8 cellular contexts compared by ENCODE assay signal in genomic region chr4:3300882-3301281, GRCh38. TPM values are rescaled to one million over a fixed set of nuclear protein-coding genes. Genes with fewer than 3 reads are reported as not detected.
DNase-seq lines count a peak whose midpoint lies in the region; ATAC-seq and TF ChIP-seq lines count a peak whose summit lies in the region.
"Not testable (repeated sequence)": the region's sequence is repeated elsewhere in the genome, so short reads cannot be mapped to it uniquely, and the experiment has no call there.
"Had no signal": no experiment of that assay in that cellular context is flagged by ENCODE, and none has a peak within 500 bp of the region (broad histone marks: within the 10 kb centered on the region; RNA-seq: fewer than 3 reads in every experiment).

No MANE protein-coding gene starts in this region.

- H3K27me3 ChIP-seq in CD4-positive, alpha-beta memory T cell (ENCODE audit: insufficient read depth, low read length); adrenal gland; right lobe of liver: not testable (repeated sequence)

- H3K9me3 Mint-ChIP-seq in CD4-positive, alpha-beta memory T cell; activated CD4-positive, alpha-beta T cell treated with anti-CD3 and anti-CD28 coated beads, Interleukin-2, amount 10 ng/mL, durations not matched to agents 7 days and 5 days; endothelial cell (ENCODE audit: unreplicated experiment); natural killer cell; stimulated activated effector memory CD8-positive, alpha-beta T cell treated with anti-CD3 and anti-CD28 coated beads, Interleukin-12 subunit alpha, Interleukin-12 subunit beta, amount 100 ng/mL, for 72 hours: not testable (repeated sequence)

- not testable (repeated sequence) for H3K9me3 ChIP-seq in CD4-positive, alpha-beta memory T cell (ENCODE audit: control insufficient read depth in 1 of 2, low read length in 2 of 2); adrenal gland (replicated peaks in 1 of 3); right lobe of liver

- peak overlapping the region in 6 of 7 donors; percentile 14 to 92 (median 77) for H3K27ac Mint-ChIP-seq in CD4-positive, alpha-beta memory T cell
- H3K27ac Mint-ChIP-seq in activated CD4-positive, alpha-beta T cell treated with anti-CD3 and anti-CD28 coated beads, Interleukin-2, amount 10 ng/mL, durations not matched to agents 7 days and 5 days = peak overlapping the region; percentile 22
- H3K27ac Mint-ChIP-seq in endothelial cell (ENCODE audit: unreplicated experiment) (peak overlapping the region; percentile 74), natural killer cell (peak overlapping the region; percentile 19 to 92)
- H3K27ac Mint-ChIP-seq in stimulated activated effector memory CD8-positive, alpha-beta T cell treated with anti-CD3 and anti-CD28 coated beads, Interleukin-12 subunit alpha, Interleukin-12 subunit beta, amount 100 ng/mL, for 72 hours = peak overlapping the region; percentile 66

- not testable (repeated sequence) for H3K36me3 ChIP-seq in CD4-positive, alpha-beta memory T cell (ENCODE audit: insufficient read depth, low read length); adrenal gland (replicated peaks in 1 of 2); right lobe of liver

- not testable (repeated sequence) for TF ChIP-seq POLR2A in adrenal gland (IDR thresholded peaks at IDR 0.05); right lobe of liver (IDR thresholded peaks at IDR 0.05)

- not testable (repeated sequence) for ATAC-seq in right lobe of liver; natural killer cell; stimulated activated effector memory CD8-positive, alpha-beta T cell treated with anti-CD3 and anti-CD28 coated beads, Interleukin-12 subunit alpha, Interleukin-12 subunit beta, amount 100 ng/mL, for 72 hours

- peaks cover 48% of the 10 kb centered on the region for H3K4me1 ChIP-seq in CD4-positive, alpha-beta memory T cell (ENCODE audit: insufficient read depth, low read length)
- peaks cover 20 to 26% of the 10 kb centered on the region in 2 donors for H3K4me1 ChIP-seq in adrenal gland (replicated peaks in 1 of 2)
- not testable (repeated sequence) for H3K4me1 ChIP-seq in right lobe of liver

- 89 to 94% (median 91%) methylated on average over 6 to 15 of the region's 15 CpGs for WGBS in adrenal gland, 4 donors
- 75% methylated on average over 2 of the region's 15 CpGs for WGBS in right lobe of liver (ENCODE audit: insufficient coverage, low coverage, low lambda C conversion rate, missing lambda C conversion rate)

- CTCF ChIA-PET in CD4-positive, alpha-beta memory T cell (lab: Charles Lee; ENCODE audit: partially characterized antibody); activated CD4-positive, alpha-beta T cell treated with anti-CD3 and anti-CD28 coated beads, Interleukin-2, amount 10 ng/mL, durations not matched to agents 7 days and 5 days (lab: Charles Lee): not testable (repeated sequence)

- H3K4me3 Mint-ChIP-seq in CD4-positive, alpha-beta memory T cell = peak overlapping the region in 4 of 8 donors; percentile 36 to 93 (median 65)
- H3K4me3 Mint-ChIP-seq in activated CD4-positive, alpha-beta T cell treated with anti-CD3 and anti-CD28 coated beads, Interleukin-2, amount 10 ng/mL, durations not matched to agents 7 days and 5 days; natural killer cell: not testable (repeated sequence)
- H3K4me3 Mint-ChIP-seq in endothelial cell (ENCODE audit: unreplicated experiment) = peak overlapping the region; percentile 68
- H3K4me3 Mint-ChIP-seq in stimulated activated effector memory CD8-positive, alpha-beta T cell treated with anti-CD3 and anti-CD28 coated beads, Interleukin-12 subunit alpha, Interleukin-12 subunit beta, amount 100 ng/mL, for 72 hours = peak overlapping the region; percentile 78

- not testable (repeated sequence) for H3K4me3 ChIP-seq in CD4-positive, alpha-beta memory T cell (ENCODE audit: low read length in 2 of 2); adrenal gland; right lobe of liver

- TF ChIP-seq CTCF in adrenal gland (IDR thresholded peaks at IDR 0.05); endothelial cell (IDR thresholded peaks at IDR 0.05; ENCODE audit: unreplicated experiment); right lobe of liver (IDR thresholded peaks at IDR 0.05); natural killer cell (IDR thresholded peaks at IDR 0.05): not testable (repeated sequence)

- intact Hi-C loops in CD4-positive, alpha-beta memory T cell (cut with micrococcal nuclease) = loop anchor here (5.0 kb wide), 1 partner anchor 46 kb away; no protein-coding TSS in a partner anchor
- intact Hi-C loops in adrenal gland (cut with DNase I); right lobe of liver (cut with DNase I); natural killer cell (cut with micrococcal nuclease): not testable (repeated sequence)

- not testable (repeated sequence) for DNase-seq in CD4-positive, alpha-beta memory T cell; activated CD4-positive, alpha-beta T cell treated with anti-CD3 and anti-CD28 coated beads, Interleukin-2, amount 10 ng/mL, durations not matched to agents 7 days and 5 days; endothelial cell (ENCODE audit: low spot score); natural killer cell; stimulated activated effector memory CD8-positive, alpha-beta T cell treated with anti-CD3 and anti-CD28 coated beads, Interleukin-12 subunit alpha, Interleukin-12 subunit beta, amount 100 ng/mL, for 72 hours (ENCODE audit: low spot score in 2 of 2)
- peak in 4 of 7 donors; percentile 7 to 35 (median 10) for DNase-seq in adrenal gland
- peak; percentile 16 to 36 (median 33) for DNase-seq in right lobe of liver

- not testable (repeated sequence) for H3K27me3 Mint-ChIP-seq in CD4-positive, alpha-beta memory T cell; endothelial cell (ENCODE audit: unreplicated experiment); natural killer cell (ENCODE audit: low read depth in 2 of 2)
- H3K27me3 Mint-ChIP-seq in activated CD4-positive, alpha-beta T cell treated with anti-CD3 and anti-CD28 coated beads, Interleukin-2, amount 10 ng/mL, durations not matched to agents 7 days and 5 days = peaks cover 51% of the 10 kb centered on the region

- H3K36me3 Mint-ChIP-seq in CD4-positive, alpha-beta memory T cell; activated CD4-positive, alpha-beta T cell treated with anti-CD3 and anti-CD28 coated beads, Interleukin-2, amount 10 ng/mL, durations not matched to agents 7 days and 5 days (ENCODE audit: low read depth); endothelial cell (ENCODE audit: low read depth, unreplicated experiment); natural killer cell; stimulated activated effector memory CD8-positive, alpha-beta T cell treated with anti-CD3 and anti-CD28 coated beads, Interleukin-12 subunit alpha, Interleukin-12 subunit beta, amount 100 ng/mL, for 72 hours: not testable (repeated sequence)

- H3K4me1 Mint-ChIP-seq in CD4-positive, alpha-beta memory T cell = peaks cover 36 to 56% (median 45%) of the 10 kb centered on the region in 4 donors
- H3K4me1 Mint-ChIP-seq in activated CD4-positive, alpha-beta T cell treated with anti-CD3 and anti-CD28 coated beads, Interleukin-2, amount 10 ng/mL, durations not matched to agents 7 days and 5 days = peaks cover 52% of the 10 kb centered on the region
- H3K4me1 Mint-ChIP-seq in endothelial cell (ENCODE audit: unreplicated experiment) (peaks cover 87% of the 10 kb centered on the region), natural killer cell (peaks cover 31 to 33% of the 10 kb centered on the region in 2 donors)
- H3K4me1 Mint-ChIP-seq in stimulated activated effector memory CD8-positive, alpha-beta T cell treated with anti-CD3 and anti-CD28 coated beads, Interleukin-12 subunit alpha, Interleukin-12 subunit beta, amount 100 ng/mL, for 72 hours = peaks cover 43% of the 10 kb centered on the region

- POLR2A ChIA-PET in CD4-positive, alpha-beta memory T cell (lab: Charles Lee; ENCODE audit: partially characterized antibody); activated CD4-positive, alpha-beta T cell treated with anti-CD3 and anti-CD28 coated beads, Interleukin-2, amount 10 ng/mL, durations not matched to agents 7 days and 5 days (lab: Charles Lee): not testable (repeated sequence)

- H3K27ac ChIP-seq in CD4-positive, alpha-beta memory T cell (ENCODE audit: low read depth, low read length); adrenal gland; right lobe of liver: not testable (repeated sequence)

RNA-seq across cellular contexts. Expression of gene RGS12, which starts 8.1 kb away (rescaled TPM):
- 10 to 100 TPM in 1 of 2 experiments, 1 to 10 TPM in 1; 9.7 to 10.6 TPM for total RNA-seq in CD4-positive, alpha-beta memory T cell
- 1 to 10 TPM in 1 of 2 donors, under 1 TPM in 1; 0.93 to 2.3 TPM for polyA plus RNA-seq in CD4-positive, alpha-beta memory T cell
- 10 to 100 TPM in 1 of 2 experiments, 1 to 10 TPM in 1; 9.7 to 10.9 TPM for total RNA-seq in activated CD4-positive, alpha-beta T cell treated with anti-CD3 and anti-CD28 coated beads, Interleukin-2, amount 10 ng/mL, durations not matched to agents 7 days and 5 days
- total RNA-seq in adrenal gland (10 to 100 TPM; 15.5 to 35.2 (median 21.9) TPM), endothelial cell (ENCODE audit: unreplicated experiment) (116 TPM), right lobe of liver (10 to 100 TPM; 15.0 to 29.6 (median 22.1) TPM), natural killer cell (10 to 100 TPM; 10.5 to 12.3 (median 10.6) TPM)
- polyA plus RNA-seq in adrenal gland = 10 to 100 TPM in 2 of 3 donors, 1 to 10 TPM in 1; 8.2 to 73.9 (median 33.8) TPM

RNA-seq across cellular contexts. Expression of gene MSANTD1, which starts 51.9 kb away (rescaled TPM):
- total RNA-seq in CD4-positive, alpha-beta memory T cell = 1 to 10 TPM; 2.0 to 2.2 TPM
- under 1 TPM in 1 of 2 donors, not detected in 1; 0.08 TPM for polyA plus RNA-seq in CD4-positive, alpha-beta memory T cell
- under 1 TPM; 0.87 to 0.94 TPM for total RNA-seq in activated CD4-positive, alpha-beta T cell treated with anti-CD3 and anti-CD28 coated beads, Interleukin-2, amount 10 ng/mL, durations not matched to agents 7 days and 5 days
- total RNA-seq in adrenal gland (1 to 10 TPM in 1 of 8 donors, under 1 TPM in 6, not detected in 1; 0.28 to 3.0 (median 0.46) TPM), endothelial cell (ENCODE audit: unreplicated experiment) (0.97 TPM), right lobe of liver (under 1 TPM in 5 of 6 experiments, not detected in 1; 0.46 to 0.84 (median 0.64) TPM), natural killer cell (1 to 10 TPM in 2 of 3 donors, under 1 TPM in 1; 0.54 to 2.2 (median 1.8) TPM)
- polyA plus RNA-seq in adrenal gland = 1 to 10 TPM in 1 of 3 donors, under 1 TPM in 2; 0.05 to 1.1 (median 0.24) TPM
- polyA plus RNA-seq: K562 had no signal

Comparison
In these comparisons a context has a peak if more than half of its experiments do, and no peak if none do; other contexts are left out.
1. H3K27ac Mint-ChIP-seq: peak in every context shown above with its lines; median percentile 77 in CD4-positive, alpha-beta memory T cell; 74 in endothelial cell; 66 in stimulated activated effector memory CD8-positive, alpha-beta T cell treated with anti-CD3 and anti-CD28 coated beads, Interleukin-12 subunit alpha, Interleukin-12 subunit beta, amount 100 ng/mL, for 72 hours; 56 in natural killer cell; 22 in activated CD4-positive, alpha-beta T cell treated with anti-CD3 and anti-CD28 coated beads, Interleukin-2, amount 10 ng/mL, durations not matched to agents 7 days and 5 days.